ENCODE assay signal across 14 cellular contexts in genomic region chr2:239229545-239230279, GRCh38.
DNase-seq lines count a peak whose midpoint lies in the region; ATAC-seq and TF ChIP-seq lines count a peak whose summit lies in the region.
"Had no signal": no experiment of that assay in that cellular context is flagged by ENCODE, and none has a peak within 500 bp of the region (broad histone marks: within the 10 kb centered on the region; RNA-seq: fewer than 3 reads in every experiment).

No MANE protein-coding gene starts in this region.

- H3K27me3 Mint-ChIP-seq in CD4-positive, CD25-positive, alpha-beta regulatory T cell = no peaks in the 10 kb centered on the region
- H3K27me3 Mint-ChIP-seq: activated B cell treated with CpG ODN at 0.5 μM for 24 hours, B cell had no signal

- no peak for ATAC-seq in CD4-positive, CD25-positive, alpha-beta regulatory T cell (ENCODE audit: low read depth in 2 of 2)
- ATAC-seq in GM19395 (IDR thresholded peaks at IDR 0.05; ENCODE audit: unreplicated experiment) (no peak), HG02588 (IDR thresholded peaks at IDR 0.05; ENCODE audit: unreplicated experiment) (no peak)

- peaks cover 15 to 86% (median 51%) of the 10 kb centered on the region in 4 donors for H3K4me1 Mint-ChIP-seq in CD4-positive, CD25-positive, alpha-beta regulatory T cell

- H3K4me3 Mint-ChIP-seq in CD4-positive, CD25-positive, alpha-beta regulatory T cell = peak overlapping the region in 2 of 4 donors; percentile 28 to 44
- H3K4me3 Mint-ChIP-seq: activated B cell treated with CpG ODN at 0.5 μM for 24 hours, B cell had no signal

- 74% methylated on average over 11 of the region's 11 CpGs for WGBS in esophagus muscularis mucosa

- H3K27ac Mint-ChIP-seq in CD4-positive, CD25-positive, alpha-beta regulatory T cell = peak overlapping the region in 2 of 3 donors; percentile 20 to 39
- H3K27ac Mint-ChIP-seq: activated B cell treated with CpG ODN at 0.5 μM for 24 hours, B cell had no signal

- TF ChIP-seq EP300 in esophagus muscularis mucosa (IDR thresholded peaks at IDR 0.05) = no peak

- H3K4me3 ChIP-seq in CD4-positive, CD25-positive, alpha-beta regulatory T cell (ENCODE audit: low read depth, low read length) = no peak overlapping the region
- H3K4me3 ChIP-seq in esophagus muscularis mucosa (no peak overlapping the region), neutrophil (ENCODE audit: low read depth in 1 of 2, low read length in 1 of 2) (peak overlapping the region in 1 of 2 experiments; percentile 39)
- H3K4me3 ChIP-seq: Peyer's patch, skin epidermis had no signal

- no peaks in the 10 kb centered on the region for H3K9me3 ChIP-seq in CD4-positive, CD25-positive, alpha-beta regulatory T cell (ENCODE audit: control insufficient read depth in 2 of 2, low read length in 2 of 2)
- no peaks in the 10 kb centered on the region for H3K9me3 ChIP-seq in esophagus muscularis mucosa
- no peaks in the 10 kb centered on the region for H3K9me3 ChIP-seq in neutrophil
- H3K9me3 ChIP-seq: Peyer's patch had no signal

- no peak overlapping the region for H3K27ac ChIP-seq in CD4-positive, CD25-positive, alpha-beta regulatory T cell (ENCODE audit: insufficient read depth, low read length, poor library complexity, severe bottlenecking)
- H3K27ac ChIP-seq in esophagus muscularis mucosa (replicated peaks in 1 of 4) = peak overlapping the region in 3 of 4 donors; percentile 28 to 30 (median 28)
- H3K27ac ChIP-seq in neutrophil = peak overlapping the region; percentile 65

- DNase-seq in CD4-positive, CD25-positive, alpha-beta regulatory T cell = no peak
- DNase-seq in NCI-H226 (peak; percentile 40), esophagus muscularis mucosa (ENCODE audit: extremely low spot score) (no peak), NCI-H1417 (lab: John Stamatoyannopoulos, UW) (no peak), NCI-H82 treated with DMSO at 0.1 percent for 48 hours (lab: John Stamatoyannopoulos, UW; ENCODE audit: unreplicated experiment) (no peak)
- DNase-seq: activated B cell treated with CpG ODN at 0.5 μM for 24 hours, amniotic stem cell, NCI-H187, Peyer's patch had no signal

- TF ChIP-seq CTCF in esophagus muscularis mucosa (IDR thresholded peaks at IDR 0.05) (no peak), neutrophil (IDR thresholded peaks at IDR 0.05) (no peak)

- peaks cover 18% of the 10 kb centered on the region for H3K36me3 ChIP-seq in CD4-positive, CD25-positive, alpha-beta regulatory T cell (ENCODE audit: control insufficient read depth, insufficient read depth, low read length)
- peaks cover 0 to 3% (median 0%) of the 10 kb centered on the region in 4 donors for H3K36me3 ChIP-seq in esophagus muscularis mucosa
- peaks cover 13% of the 10 kb centered on the region for H3K36me3 ChIP-seq in neutrophil
- H3K36me3 ChIP-seq: Peyer's patch had no signal

- H3K4me1 ChIP-seq in CD4-positive, CD25-positive, alpha-beta regulatory T cell (ENCODE audit: control insufficient read depth, insufficient read depth, low read length, poor library complexity, severe bottlenecking) = peaks cover 34% of the 10 kb centered on the region
- H3K4me1 ChIP-seq in esophagus muscularis mucosa (peaks cover 45 to 74% (median 72%) of the 10 kb centered on the region in 4 donors), neutrophil (ENCODE audit: control insufficient read depth in 1 of 2, insufficient read depth in 1 of 2, low read depth in 1 of 2, low read length in 1 of 2) (peaks cover 61 to 75% of the 10 kb centered on the region in 2 experiments)

- H3K27me3 ChIP-seq in CD4-positive, CD25-positive, alpha-beta regulatory T cell (ENCODE audit: control insufficient read depth, insufficient read depth, low read length) = no peaks in the 10 kb centered on the region
- no peaks in the 10 kb centered on the region for H3K27me3 ChIP-seq in esophagus muscularis mucosa
- no peaks in the 10 kb centered on the region for H3K27me3 ChIP-seq in neutrophil
- H3K27me3 ChIP-seq: Peyer's patch had no signal

- H3K36me3 Mint-ChIP-seq in CD4-positive, CD25-positive, alpha-beta regulatory T cell = peaks cover 13% of the 10 kb centered on the region

- no peaks in the 10 kb centered on the region for H3K9me3 Mint-ChIP-seq in CD4-positive, CD25-positive, alpha-beta regulatory T cell
- H3K9me3 Mint-ChIP-seq: activated B cell treated with CpG ODN at 0.5 μM for 24 hours had no signal

- intact Hi-C loops in esophagus muscularis mucosa (cut with DNase I) = no loop called here

- TF ChIP-seq POLR2A in esophagus muscularis mucosa (IDR thresholded peaks at IDR 0.05; ENCODE audit: low read depth) = no peak
